Comparison of ENCODE assay signal across 8 cellular contexts in the genomic region with DNA sequence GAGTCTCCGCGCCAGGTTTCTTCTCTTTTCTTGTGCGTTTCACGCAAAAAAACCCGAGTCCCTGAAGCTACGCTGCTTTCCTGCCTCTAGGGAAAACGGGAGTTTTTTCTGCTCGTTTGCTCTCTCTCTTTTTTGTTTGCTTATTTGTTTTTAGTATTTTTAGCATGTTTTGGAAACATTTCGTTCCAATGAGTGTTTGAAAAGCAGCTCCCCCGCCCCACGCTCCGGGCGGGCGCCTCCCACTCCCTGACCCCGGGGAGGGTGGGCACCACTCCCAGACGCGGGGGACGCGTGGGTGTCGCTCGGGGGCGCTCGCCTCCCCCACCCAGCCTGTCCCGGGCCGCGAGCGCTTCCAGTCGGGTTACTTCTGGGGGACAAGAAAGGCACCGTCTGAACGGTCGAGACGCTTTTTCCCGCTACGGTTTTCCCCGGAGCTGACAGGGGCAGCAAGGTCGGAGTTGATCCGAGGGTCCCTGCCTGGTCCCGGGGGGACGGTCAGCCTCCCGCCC. TPM values are rescaled to one million over a fixed set of nuclear protein-coding genes. Genes with fewer than 3 reads are reported as not detected.
A peak's percentile ranks its signal among the peaks of the same experiment; 100 is the strongest.
DNase-seq lines count a peak whose midpoint lies in the region; ATAC-seq, FAIRE-seq and TF ChIP-seq lines count a peak whose summit lies in the region.

No MANE protein-coding gene starts in this region.

- H3K4me3 ChIP-seq in endocrine pancreas (ENCODE audit: control insufficient read depth, insufficient read depth, low read length), result no peak overlapping the region

- DNase-seq in NCI-H1694 (lab: John Stamatoyannopoulos, UW) (peak; percentile 19), middle frontal gyrus (ENCODE audit: extremely low spot score, low spot score) (peak; percentile 33), urothelium cell line (ENCODE audit: low spot score) (peak; percentile 46), NCI-H2196 treated with DMSO at 0.1 percent for 48 hours (lab: John Stamatoyannopoulos, UW; ENCODE audit: unreplicated experiment) (no peak), dermis blood vessel endothelial cell (no peak)

- H3K4me1 ChIP-seq in endocrine pancreas (ENCODE audit: control insufficient read depth, insufficient read depth, low read length), result no peaks in the 10 kb centered on the region

- H3K27ac ChIP-seq in C4-2B, result peak overlapping the region; percentile 6; the same call in 1 of the 2 replicates

- no peak for TF ChIP-seq CTCF in C4-2B (conservative IDR thresholded peaks at IDR 0.05)

- no peaks in the 10 kb centered on the region for H3K9me3 ChIP-seq in endocrine pancreas (ENCODE audit: control insufficient read depth, low read length)

- H3K9ac ChIP-seq in endocrine pancreas (ENCODE audit: control insufficient read depth, insufficient read depth, low read length), result peak overlapping the region; percentile 56

- no peaks in the 10 kb centered on the region for H3K36me3 ChIP-seq in endocrine pancreas (ENCODE audit: control insufficient read depth, insufficient read depth, low read length)

- H3K27me3 ChIP-seq in endocrine pancreas (ENCODE audit: control insufficient read depth, insufficient read depth, low read length), result no peaks in the 10 kb centered on the region

- ATAC-seq in GM21381 (IDR thresholded peaks at IDR 0.05; ENCODE audit: unreplicated experiment), result no peak

- no peak for FAIRE-seq in urothelium cell line (lab: Jason Lieb, UNC)

RNA-seq across cellular contexts. Expression of gene EFHD1, which starts 0.4 kb away (rescaled TPM):
- 0.14 and 0.17 TPM in 2 replicates for total RNA-seq in dermis blood vessel endothelial cell

Comparison
In these comparisons a context has a peak if more than half of its experiments do, and no peak if none do; other contexts are left out.
1. DNase-seq: peak in NCI-H1694 (single experiment), middle frontal gyrus (single experiment) and urothelium cell line (single experiment); none in NCI-H2196 treated with DMSO at 0.1 percent for 48 hours (single experiment) and dermis blood vessel endothelial cell (single experiment).